In the genomic region with DNA sequence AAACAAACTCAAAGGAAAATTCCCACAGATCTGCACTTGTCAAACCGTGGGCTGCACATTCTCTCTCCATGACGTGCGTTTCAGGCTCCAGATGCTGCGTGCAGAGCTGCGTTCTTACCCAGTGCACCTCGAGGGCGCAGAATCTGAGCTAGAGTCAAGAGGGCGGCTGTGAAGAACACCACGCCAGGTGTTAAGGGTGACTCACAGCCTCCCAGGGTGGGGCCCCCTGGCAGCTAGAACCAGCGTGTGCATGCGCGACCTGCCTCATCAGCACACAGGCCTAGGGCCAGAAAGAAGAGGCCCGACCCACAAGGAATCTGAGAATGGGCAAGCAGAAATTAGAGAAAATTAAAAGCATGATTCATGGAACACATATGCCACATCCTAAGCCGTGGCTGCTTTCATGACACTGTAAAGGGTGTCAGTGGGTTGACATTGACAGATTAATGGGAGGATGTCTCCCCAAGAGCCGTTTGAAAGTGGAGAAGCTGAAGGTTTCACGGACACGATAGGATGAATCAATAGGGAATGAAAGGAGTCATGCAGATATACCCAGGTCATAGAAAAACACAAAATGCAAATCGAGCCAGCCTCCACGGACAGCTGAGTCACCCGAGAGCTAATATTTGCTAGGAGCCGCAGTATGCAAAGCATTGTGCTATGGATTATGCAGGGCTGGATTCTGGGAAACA, we compare ENCODE assay signal across 1 cellular context.
TF ChIP-seq lines count a peak whose summit lies in the region.

No MANE protein-coding gene starts in this region.

TF ChIP-seq in A549, 52 proteins besides CTCF, POLR2A, EP300 and RAD21 (continued from another document):
- TF ChIP-seq E2F6 (IDR thresholded peaks at IDR 0.05; ENCODE audit: borderline replicate concordance, low read depth), result peak; percentile 86
- no peak for TF ChIP-seq ESRRA (IDR thresholded peaks at IDR 0.05; ENCODE audit: borderline replicate concordance, low read length)
- TF ChIP-seq, protein P1, sequence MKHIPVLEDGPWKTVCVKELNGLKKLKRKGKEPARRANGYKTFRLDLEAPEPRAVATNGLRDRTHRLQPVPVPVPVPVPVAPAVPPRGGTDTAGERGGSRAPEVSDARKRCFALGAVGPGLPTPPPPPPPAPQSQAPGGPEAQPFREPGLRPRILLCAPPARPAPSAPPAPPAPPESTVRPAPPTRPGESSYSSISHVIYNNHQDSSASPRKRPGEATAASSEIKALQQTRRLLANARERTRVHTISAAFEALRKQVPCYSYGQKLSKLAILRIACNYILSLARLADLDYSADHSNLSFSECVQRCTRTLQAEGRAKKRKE (CRISPR knock-in tag; IDR thresholded peaks at IDR 0.05; ENCODE audit: low read depth), result 0 out of 2 replicates have a peak, but pooled peaks have one; percentile 59
- TF ChIP-seq TFCP2L1 (CRISPR knock-in tag; IDR thresholded peaks at IDR 0.05), result 0 out of 2 replicates have a peak, but pooled peaks have one; percentile 19
- TF ChIP-seq KDM5A (IDR thresholded peaks at IDR 0.05), result no peak
- TF ChIP-seq JUNB (IDR thresholded peaks at IDR 0.05), result peak; percentile 60
- TF ChIP-seq MAX (IDR thresholded peaks at IDR 0.05), result peak; percentile 96
- peak; percentile 15; the same call in 1 of the 2 replicates for TF ChIP-seq PBX3 (IDR thresholded peaks at IDR 0.05)
- TF ChIP-seq, protein P2, sequence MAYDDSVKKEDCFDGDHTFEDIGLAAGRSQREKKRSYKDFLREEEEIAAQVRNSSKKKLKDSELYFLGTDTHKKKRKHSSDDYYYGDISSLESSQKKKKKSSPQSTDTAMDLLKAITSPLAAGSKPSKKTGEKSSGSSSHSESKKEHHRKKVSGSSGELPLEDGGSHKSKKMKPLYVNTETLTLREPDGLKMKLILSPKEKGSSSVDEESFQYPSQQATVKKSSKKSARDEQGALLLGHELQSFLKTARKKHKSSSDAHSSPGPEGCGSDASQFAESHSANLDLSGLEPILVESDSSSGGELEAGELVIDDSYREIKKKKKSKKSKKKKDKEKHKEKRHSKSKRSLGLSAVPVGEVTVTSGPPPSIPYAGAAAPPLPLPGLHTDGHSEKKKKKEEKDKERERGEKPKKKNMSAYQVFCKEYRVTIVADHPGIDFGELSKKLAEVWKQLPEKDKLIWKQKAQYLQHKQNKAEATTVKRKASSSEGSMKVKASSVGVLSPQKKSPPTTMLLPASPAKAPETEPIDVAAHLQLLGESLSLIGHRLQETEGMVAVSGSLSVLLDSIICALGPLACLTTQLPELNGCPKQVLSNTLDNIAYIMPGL (CRISPR knock-in tag; IDR thresholded peaks at IDR 0.05; ENCODE audit: borderline replicate concordance), result no peak
- TF ChIP-seq MAFK (IDR thresholded peaks at IDR 0.05; ENCODE audit: partially characterized antibody), result peak; percentile 58
- TF ChIP-seq REST (IDR thresholded peaks at IDR 0.05), result no peak
- TF ChIP-seq HOXB5 (CRISPR knock-in tag; IDR thresholded peaks at IDR 0.05), result peak; percentile 34; the same call in 1 of the 2 replicates
